ENCODE assay signal across 1 cellular context in genomic region chr3:172098698-172099494, GRCh38.
TF ChIP-seq lines count a peak whose summit lies in the region.

No MANE protein-coding gene starts in this region.

TF ChIP-seq in HepG2, 621 proteins besides CTCF, POLR2A, EP300 and RAD21 (continued from another document and continues in another):
- TF ChIP-seq PBX2 (CRISPR knock-in tag; IDR thresholded peaks at IDR 0.05) (no peak), ZNF292 (CRISPR knock-in tag; IDR thresholded peaks at IDR 0.05; ENCODE audit: borderline replicate concordance, low read depth) (peak; percentile 38; the same call in 1 of the 2 replicates), ZNF326 (CRISPR knock-in tag; IDR thresholded peaks at IDR 0.05; ENCODE audit: borderline replicate concordance) (no peak), SRSF4 (IDR thresholded peaks at IDR 0.05; ENCODE audit: low read depth, low read length, poor library complexity, severe bottlenecking) (no peak), FOXK1 (CRISPR knock-in tag; IDR thresholded peaks at IDR 0.05; ENCODE audit: borderline replicate concordance, low read depth) (no peak), CSRNP2 (CRISPR knock-in tag; conservative IDR thresholded peaks at IDR 0.05; ENCODE audit: low read depth) (no peak), NCOA5 (CRISPR knock-in tag; IDR thresholded peaks at IDR 0.05) (no peak), U2AF1 (optimal IDR thresholded peaks at IDR 0.05; ENCODE audit: low read depth, low read length) (no peak), MYC (CRISPR knock-in tag; IDR thresholded peaks at IDR 0.05; ENCODE audit: borderline replicate concordance) (peak; percentile 52; the same call in 1 of the 2 replicates), ZNF629 (CRISPR knock-in tag; conservative IDR thresholded peaks at IDR 0.05) (no peak; the same call in 1 of the 2 replicates), ATF6 (CRISPR knock-in tag; conservative IDR thresholded peaks at IDR 0.05) (0 out of 2 replicates have a peak, but pooled peaks have one; percentile 77), SNAI1 (CRISPR knock-in tag; IDR thresholded peaks at IDR 0.05; ENCODE audit: borderline replicate concordance) (no peak), CHD4 (IDR thresholded peaks at IDR 0.05; ENCODE audit: borderline replicate concordance, low read length) (no peak), ZXDC (CRISPR knock-in tag; IDR thresholded peaks at IDR 0.05) (no peak), DR1 (CRISPR knock-in tag; IDR thresholded peaks at IDR 0.05) (no peak), ATAD3A (CRISPR knock-in tag; IDR thresholded peaks at IDR 0.05) (no peak), ZBTB43 (CRISPR knock-in tag; conservative IDR thresholded peaks at IDR 0.05) (peak; percentile 88), KDM6A (CRISPR knock-in tag; IDR thresholded peaks at IDR 0.05; ENCODE audit: low read depth) (no peak), ZNF660 (CRISPR knock-in tag; IDR thresholded peaks at IDR 0.05; ENCODE audit: borderline replicate concordance, low read depth) (no peak), TARDBP (CRISPR knock-in tag; IDR thresholded peaks at IDR 0.05) (peak; percentile 49; the same call in 1 of the 2 replicates), FIP1L1 (IDR thresholded peaks at IDR 0.05; ENCODE audit: borderline replicate concordance, insufficient read depth, low read depth, low read length) (no peak), ZIK1 (CRISPR knock-in tag; IDR thresholded peaks at IDR 0.05; ENCODE audit: borderline replicate concordance, low read depth) (no peak), ZNF331 (CRISPR knock-in tag; IDR thresholded peaks at IDR 0.05) (peak; percentile 63; the same call in 1 of the 2 replicates), ZNF614 (CRISPR knock-in tag; IDR thresholded peaks at IDR 0.05; ENCODE audit: borderline replicate concordance) (no peak), ZFP36L1 (CRISPR knock-in tag; IDR thresholded peaks at IDR 0.05) (no peak), PHF8 (CRISPR knock-in tag; IDR thresholded peaks at IDR 0.05) (0 out of 2 replicates have a peak, but pooled peaks have one; percentile 34), WIZ (CRISPR knock-in tag; IDR thresholded peaks at IDR 0.05) (no peak), ZFP41 (CRISPR knock-in tag; IDR thresholded peaks at IDR 0.05; ENCODE audit: borderline replicate concordance) (no peak), ZUFSP (CRISPR knock-in tag; IDR thresholded peaks at IDR 0.05; ENCODE audit: borderline replicate concordance) (no peak), NFE2 (CRISPR knock-in tag; IDR thresholded peaks at IDR 0.05) (no peak), KMT2B (CRISPR knock-in tag; IDR thresholded peaks at IDR 0.05) (no peak), REL (CRISPR knock-in tag; conservative IDR thresholded peaks at IDR 0.05) (no peak), ZNF574 (CRISPR knock-in tag; IDR thresholded peaks at IDR 0.05) (0 out of 2 replicates have a peak, but pooled peaks have one; percentile 33), THRA (CRISPR knock-in tag; IDR thresholded peaks at IDR 0.05; ENCODE audit: borderline replicate concordance) (peak; percentile 39; the same call in 1 of the 2 replicates), ZNF687 (CRISPR knock-in tag; IDR thresholded peaks at IDR 0.05) (no peak), PLSCR1 (CRISPR knock-in tag; IDR thresholded peaks at IDR 0.05; ENCODE audit: borderline replicate concordance) (no peak), TRIM22 (IDR thresholded peaks at IDR 0.05) (no peak)
